ENCODE assay signal across 22 cellular contexts in the genomic region with DNA sequence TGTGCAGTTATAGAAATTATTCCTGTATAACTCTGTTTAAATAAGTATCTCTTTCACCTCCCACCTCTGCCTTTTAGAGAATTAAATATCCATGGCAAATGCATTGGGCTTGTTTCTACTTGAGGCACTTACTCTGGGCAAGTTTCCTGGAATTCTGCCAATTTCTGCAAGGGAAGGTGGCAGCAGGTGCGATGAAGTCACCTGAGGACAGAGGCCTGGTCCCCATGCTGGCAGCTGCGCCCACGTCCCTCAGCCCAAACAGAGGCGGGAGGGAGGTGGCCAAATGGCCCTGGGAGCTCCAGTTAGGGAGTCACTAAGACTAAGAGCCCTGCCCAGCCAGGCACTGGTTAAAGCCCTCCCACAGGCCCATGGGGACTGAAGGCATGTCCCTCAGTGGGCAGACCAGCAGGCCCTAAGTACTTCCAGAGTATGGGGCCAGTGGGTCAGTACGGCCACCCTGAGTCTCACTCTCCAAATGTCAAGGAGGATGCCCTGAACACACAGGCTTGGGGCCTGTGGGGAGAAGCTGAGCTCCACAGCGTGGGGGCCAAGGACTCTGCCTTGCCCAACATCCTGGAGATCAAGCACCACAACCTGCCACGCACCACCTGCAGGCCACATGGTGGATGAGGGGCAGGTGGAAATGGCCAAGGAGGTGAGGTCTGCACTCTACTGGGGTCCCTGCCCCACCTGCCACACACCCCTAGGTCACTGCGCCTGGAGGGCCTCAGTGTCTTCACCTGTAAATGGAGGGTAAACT. TPM values are rescaled to one million over a fixed set of nuclear protein-coding genes. Genes with fewer than 3 reads are reported as not detected.
DNase-seq lines count a peak whose midpoint lies in the region; FAIRE-seq and TF ChIP-seq lines count a peak whose summit lies in the region.
"Had no signal": no experiment of that assay in that cellular context is flagged by ENCODE, and none has a peak within 500 bp of the region (broad histone marks: within the 10 kb centered on the region; RNA-seq: fewer than 3 reads in every experiment).

No MANE protein-coding gene starts in this region.

- H3K27me3 Mint-ChIP-seq in CD4-positive, alpha-beta memory T cell = no peaks in the 10 kb centered on the region
- H3K27me3 Mint-ChIP-seq: activated naive CD8-positive, alpha-beta T cell; CD4-positive, alpha-beta T cell; stimulated activated naive CD8-positive, alpha-beta T cell treated with anti-CD3 and anti-CD28 coated beads, Interleukin-15, Interleukin-2, amounts not matched to agents 100 ng/mL and 50 ng/mL, for 24 hours had no signal

- WGBS in mammary epithelial cell (ENCODE audit: low coverage, missing lambda C conversion rate) = 89% methylated on average over 3 of the region's 8 CpGs
- 54 to 86% (median 59%) methylated on average over 8 of the region's 8 CpGs for WGBS in stomach, 5 donors

- POLR2A ChIA-PET in CD4-positive, alpha-beta memory T cell (lab: Charles Lee; ENCODE audit: partially characterized antibody) = no interaction called here

- no peaks in the 10 kb centered on the region for H4K20me1 ChIP-seq in mammary epithelial cell (ENCODE audit: insufficient read depth, low read length)

- no peak overlapping the region for H3K4me3 Mint-ChIP-seq in CD4-positive, alpha-beta memory T cell
- H3K4me3 Mint-ChIP-seq: activated naive CD8-positive, alpha-beta T cell; CD4-positive, alpha-beta T cell; GM23338; stimulated activated naive CD8-positive, alpha-beta T cell treated with anti-CD3 and anti-CD28 coated beads, Interleukin-15, Interleukin-2, amounts not matched to agents 100 ng/mL and 50 ng/mL, for 24 hours had no signal

- H3K79me2 ChIP-seq in mammary epithelial cell (ENCODE audit: insufficient read depth, low read length) = peaks cover 87% of the 10 kb centered on the region

- peak overlapping the region in 1 of 7 donors; percentile 13 for H3K27ac Mint-ChIP-seq in CD4-positive, alpha-beta memory T cell
- H3K27ac Mint-ChIP-seq: activated naive CD8-positive, alpha-beta T cell; CD4-positive, alpha-beta T cell; GM23338; stimulated activated naive CD8-positive, alpha-beta T cell treated with anti-CD3 and anti-CD28 coated beads, Interleukin-15, Interleukin-2, amounts not matched to agents 100 ng/mL and 50 ng/mL, for 24 hours had no signal

- TF ChIP-seq EP300 in stomach (IDR thresholded peaks at IDR 0.05) = no peak

- no peaks in the 10 kb centered on the region for H3K9me3 ChIP-seq in mammary epithelial cell (replicated peaks; ENCODE audit: insufficient read depth, low read length)
- no peaks in the 10 kb centered on the region for H3K9me3 ChIP-seq in stomach
- no peaks in the 10 kb centered on the region for H3K9me3 ChIP-seq in CD4-positive, alpha-beta memory T cell (ENCODE audit: control insufficient read depth in 1 of 2, low read length in 2 of 2)
- H3K9me3 ChIP-seq: A549, ovary had no signal

- H3K27ac ChIP-seq in mammary epithelial cell (ENCODE audit: insufficient read depth, low read depth, low read length) = no peak overlapping the region
- no peak overlapping the region for H3K27ac ChIP-seq in stomach
- no peak overlapping the region for H3K27ac ChIP-seq in CD4-positive, alpha-beta memory T cell (ENCODE audit: low read depth, low read length)
- H3K27ac ChIP-seq: A549, ovary had no signal

- CTCF ChIA-PET in mammary epithelial cell (lab: Charles Lee; ENCODE audit: low non-redundant PET) = no interaction called here
- CTCF ChIA-PET in CD4-positive, alpha-beta memory T cell (lab: Charles Lee; ENCODE audit: partially characterized antibody) = no interaction called here

- no peak overlapping the region for H3K9ac ChIP-seq in mammary epithelial cell (ENCODE audit: insufficient read depth, low read length)

- H3K27me3 ChIP-seq in mammary epithelial cell (ENCODE audit: insufficient read depth, low read length) (no peaks in the 10 kb centered on the region), stomach (no peaks in the 10 kb centered on the region)
- H3K27me3 ChIP-seq in CD4-positive, alpha-beta memory T cell (ENCODE audit: insufficient read depth, low read length) = no peaks in the 10 kb centered on the region
- H3K27me3 ChIP-seq: ovary had no signal

- no peak overlapping the region for H2AFZ ChIP-seq in mammary epithelial cell (ENCODE audit: low read depth, low read length)
- H2AFZ ChIP-seq: GM23338 had no signal

- dilution Hi-C loops in mammary epithelial cell (cut with HindIII; ENCODE audit: low sequenced_read_pairs) = no loop called here

- H3K4me3 ChIP-seq in mammary epithelial cell (replicated peaks in 1 of 3; ENCODE audit: insufficient read depth in 1 of 3, low read depth in 2 of 3, low read length in 3 of 3) (no peak overlapping the region), stomach (no peak overlapping the region)
- H3K4me3 ChIP-seq in CD4-positive, alpha-beta memory T cell (ENCODE audit: low read length in 2 of 2) = no peak overlapping the region
- H3K4me3 ChIP-seq: A549, GM23338, ovary, smooth muscle cell had no signal

- no peaks in the 10 kb centered on the region for H3K36me3 Mint-ChIP-seq in CD4-positive, alpha-beta memory T cell
- H3K36me3 Mint-ChIP-seq: activated naive CD8-positive, alpha-beta T cell had no signal

- no peak for TF ChIP-seq CTCF in mammary epithelial cell (conservative IDR thresholded peaks at IDR 0.05 in 1 of 2, IDR thresholded peaks at IDR 0.05 in 1 of 2; ENCODE audit: extremely low read depth in 1 of 2, insufficient read depth in 1 of 2, low read depth in 1 of 2, low read length in 2 of 2)
- TF ChIP-seq CTCF in stomach (IDR thresholded peaks at IDR 0.05) = no peak

- TF ChIP-seq POLR2A in stomach (IDR thresholded peaks at IDR 0.05) = no peak
- TF ChIP-seq POLR2A in GM12891 (IDR thresholded peaks at IDR 0.05; ENCODE audit: low read depth, low read length) = no peak

- H3K4me1 Mint-ChIP-seq in CD4-positive, alpha-beta memory T cell = peaks cover 0 to 4% (median 0%) of the 10 kb centered on the region in 4 donors

- H3K36me3 ChIP-seq in mammary epithelial cell (ENCODE audit: insufficient read depth, low read length) (peaks cover 2% of the 10 kb centered on the region), stomach (no peaks in the 10 kb centered on the region)
- no peaks in the 10 kb centered on the region for H3K36me3 ChIP-seq in CD4-positive, alpha-beta memory T cell (ENCODE audit: insufficient read depth, low read length)
- H3K36me3 ChIP-seq: ovary had no signal

- intact Hi-C loops in mammary epithelial cell (cut with micrococcal nuclease) = no loop called here
- intact Hi-C loops in stomach (cut with DNase I; ENCODE audit: low total_unique reads) = no loop called here
- intact Hi-C loops in CD4-positive, alpha-beta memory T cell (cut with micrococcal nuclease) = no loop called here

- peak overlapping the region; percentile 43 for H3K4me2 ChIP-seq in mammary epithelial cell (ENCODE audit: insufficient read depth, low read depth, low read length)
- H3K4me2 ChIP-seq: A549, GM23338, smooth muscle cell had no signal

- H3K4me1 ChIP-seq in mammary epithelial cell (ENCODE audit: insufficient read depth, low read length) = peaks cover 16% of the 10 kb centered on the region
- H3K4me1 ChIP-seq in stomach = peaks cover 0 to 16% (median 7%) of the 10 kb centered on the region in 4 donors
- no peaks in the 10 kb centered on the region for H3K4me1 ChIP-seq in CD4-positive, alpha-beta memory T cell (ENCODE audit: insufficient read depth, low read length)
- H3K4me1 ChIP-seq: A549 had no signal

- DNase-seq in NCI-H2107 (lab: John Stamatoyannopoulos, UW) (peak; percentile 38), NCI-H2107 treated with DMSO at 0.1 percent for 48 hours (lab: John Stamatoyannopoulos, UW; ENCODE audit: unreplicated experiment) (no peak), NCI-H345 treated with DMSO at 0.1 percent for 48 hours (lab: John Stamatoyannopoulos, UW; ENCODE audit: unreplicated experiment) (peak; percentile 92), mammary epithelial cell (peak; percentile 71), stomach (peak; percentile 61), GM12891 (ENCODE audit: insufficient read length, low spot score) (no peak), SW 1271 (lab: John Stamatoyannopoulos, UW) (no peak)
- no peak for DNase-seq in CD4-positive, alpha-beta memory T cell
- DNase-seq: activated CD4-positive, alpha-beta T cell treated with anti-CD3 and anti-CD28 coated beads for 1 hour; activated T-cell treated with anti-CD3 and anti-CD28 coated beads for 4 hours; CD4-positive, alpha-beta T cell; effector memory CD4-positive, alpha-beta T cell; foreskin melanocyte; NCI-H1048; ovary had no signal

- in situ Hi-C loops in mammary epithelial cell (cut with MboI; ENCODE audit: low sequenced_read_pairs in 2 of 2) = no loop called here

- no peak for FAIRE-seq in GM12891 (lab: Jason Lieb, UNC)
- FAIRE-seq: A549 had no signal

- BruUV-seq in mammary epithelial cell (replicated peaks; lab: Mats Ljungman, UMichigan) = no TSS peak

- H3K9me3 Mint-ChIP-seq in CD4-positive, alpha-beta memory T cell = no peaks in the 10 kb centered on the region
- H3K9me3 Mint-ChIP-seq: CD4-positive, alpha-beta T cell; stimulated activated naive CD8-positive, alpha-beta T cell treated with anti-CD3 and anti-CD28 coated beads, Interleukin-15, Interleukin-2, amounts not matched to agents 100 ng/mL and 50 ng/mL, for 24 hours had no signal

TF ChIP-seq in GM12891, 5 proteins besides CTCF, POLR2A, EP300 and RAD21 (continues in another document):
- TF ChIP-seq PAX5 (IDR thresholded peaks at IDR 0.05; ENCODE audit: insufficient read depth, low read length, severe bottlenecking) (no peak), TAF1 (IDR thresholded peaks at IDR 0.05; ENCODE audit: low read depth, low read length) (no peak), SPI1 (IDR thresholded peaks at IDR 0.05; ENCODE audit: low read depth, low read length) (no peak)

RNA-seq across cellular contexts. Expression of a gene that starts 19.4 kb away (rescaled TPM):
- total RNA-seq in mammary epithelial cell (100 to 1,000 TPM in 1 of 2 donors, 10 to 100 TPM in 1; 67.2 to 193 TPM), stomach (10 to 100 TPM in 3 of 5 donors, 1 to 10 TPM in 1, not detected in 1; 9.4 to 69.8 (median 22.6) TPM)
- polyA plus RNA-seq in mammary epithelial cell (365 TPM), stomach (10 to 100 TPM; 17.7 to 26.3 (median 19.4) TPM)
- 208 TPM for polyA minus RNA-seq in mammary epithelial cell
- total RNA-seq in CD4-positive, alpha-beta memory T cell = 1 to 10 TPM; 2.7 to 3.1 TPM
- polyA plus RNA-seq in CD4-positive, alpha-beta memory T cell = 1 to 10 TPM; 6.5 to 7.4 TPM
- polyA plus RNA-seq in GM12891 (2012; ENCODE audit: low read depth, missing spikeins) = 61.5 TPM

RNA-seq across cellular contexts. Expression of a gene that starts 45.6 kb away (rescaled TPM):
- total RNA-seq in mammary epithelial cell (10 to 100 TPM; 54.3 to 70.8 TPM), stomach (100 to 1,000 TPM in 1 of 5 donors, not detected in 4; 231 TPM)
- polyA plus RNA-seq in mammary epithelial cell (29.0 TPM), stomach (10 to 100 TPM in 1 of 3 donors, not detected in 2; 18.4 TPM)
- polyA minus RNA-seq in mammary epithelial cell = 21.4 TPM
- total RNA-seq in CD4-positive, alpha-beta memory T cell = not detected
- not detected for polyA plus RNA-seq in CD4-positive, alpha-beta memory T cell
- polyA plus RNA-seq in GM12891 (2012; ENCODE audit: low read depth, missing spikeins) = 0.85 TPM
- total RNA-seq: cardiac septum; CD4-positive, alpha-beta T cell; mononuclear cell had no signal
- polyA plus RNA-seq: ovary had no signal

RNA-seq across cellular contexts. Expression of a gene that starts 50.4 kb away (rescaled TPM):
- total RNA-seq in mammary epithelial cell (1 to 10 TPM; 2.4 to 2.5 TPM), stomach (10 to 100 TPM in 1 of 5 donors, 1 to 10 TPM in 2, not detected in 2; 1.8 to 68.4 (median 4.9) TPM)
- polyA plus RNA-seq in mammary epithelial cell (0.27 TPM), stomach (10 to 100 TPM in 1 of 3 donors, 1 to 10 TPM in 2; 1.5 to 18.0 (median 4.7) TPM)
- polyA minus RNA-seq in mammary epithelial cell = not detected
- 10 to 100 TPM; 10.9 to 13.5 TPM for total RNA-seq in CD4-positive, alpha-beta memory T cell
- 1 to 10 TPM in 1 of 2 donors, under 1 TPM in 1; 0.48 to 1.8 TPM for polyA plus RNA-seq in CD4-positive, alpha-beta memory T cell
- 0.13 TPM for polyA plus RNA-seq in GM12891 (2012; ENCODE audit: low read depth, missing spikeins)
- total RNA-seq: smooth muscle cell had no signal

Comparison
In these comparisons a context has a peak if more than half of its experiments do, and no peak if none do; other contexts are left out.
1. DNase-seq: peak in NCI-H2107 (single experiment), NCI-H345 treated with DMSO at 0.1 percent for 48 hours (single experiment), mammary epithelial cell (single experiment) and stomach (single experiment); none in NCI-H2107 treated with DMSO at 0.1 percent for 48 hours (single experiment), CD4-positive, alpha-beta memory T cell (0 of 5), GM12891 (single experiment) and SW 1271 (0 of 2).